Comparison of ENCODE assay signal across 11 cellular contexts in genomic region chr13:21033866-21034601, GRCh38. TPM values are rescaled to one million over a fixed set of nuclear protein-coding genes. Genes with fewer than 3 reads are reported as not detected.
A peak's percentile ranks its signal among the peaks of the same experiment; 100 is the strongest.
DNase-seq lines count a peak whose midpoint lies in the region; ATAC-seq, FAIRE-seq and TF ChIP-seq lines count a peak whose summit lies in the region.
"Had no signal": no experiment of that assay in that cellular context is flagged by ENCODE, and none has a peak within 500 bp of the region (broad histone marks: within the 10 kb centered on the region; RNA-seq: fewer than 3 reads in every experiment).

No MANE protein-coding gene starts in this region.

- ATAC-seq in GM21423 (IDR thresholded peaks at IDR 0.05; ENCODE audit: unreplicated experiment) (no peak), T-cell (replicated peaks in 1 of 4) (no peak)

- H3K36me3 ChIP-seq in ascending aorta: no peaks in the 10 kb centered on the region
- no peaks in the 10 kb centered on the region for H3K36me3 ChIP-seq in skeletal muscle tissue (ENCODE audit: control insufficient read depth in 3 of 3, insufficient read depth in 3 of 3, low read length in 3 of 3)

- no peak for TF ChIP-seq CTCF in ascending aorta (IDR thresholded peaks at IDR 0.05)

- intact Hi-C loops in ascending aorta (cut with DNase I): loop anchor here (1.0 kb wide), 1 partner anchor 27 kb away; the partner anchor contains the start of gene LATS2

- peaks cover 43 to 63% of the 10 kb centered on the region in 2 donors for H3K4me1 Mint-ChIP-seq in immature natural killer cell
- peaks cover 4 to 8% (median 6%) of the 10 kb centered on the region in 3 donors for H3K4me1 Mint-ChIP-seq in T-cell
- H3K4me1 Mint-ChIP-seq: neural progenitor cell had no signal

- DNase-seq in GM12891 (ENCODE audit: insufficient read length, low spot score) (no peak), ascending aorta (ENCODE audit: low spot score in 2 of 2) (peak in 1 of 2 donors; percentile 70), immature natural killer cell (peak in 2 of 3 donors; percentile 15 to 16), T-cell (no peak), T1000 (lab: John Stamatoyannopoulos, UW) (no peak)
- DNase-seq in stimulated activated CD4-positive, alpha-beta T cell treated with anti-CD3 and anti-CD28 coated beads, Interleukin-1b, Interleukin-23, amount 100 ng/mL, for 48 hours: no peak
- DNase-seq: stimulated activated naive B cell treated with anti-CD40 and anti-IgM and Interleukin-4, amounts not matched to agents 10 μg/mL and 1 μg/mL and 100 μg/mL, for 72 hours had no signal

- H3K4me3 ChIP-seq in ascending aorta (no peak overlapping the region), skeletal muscle tissue (ENCODE audit: low read length in 3 of 3) (peak overlapping the region in 2 of 3 donors; percentile 2 to 41)
- H3K4me3 ChIP-seq: neural progenitor cell had no signal

- peak overlapping the region in 2 of 3 donors; percentile 1 to 36 for H3K9ac ChIP-seq in skeletal muscle tissue (ENCODE audit: low read depth in 1 of 3, low read length in 3 of 3)
- H3K9ac ChIP-seq: neural progenitor cell had no signal

- POLR2A ChIA-PET in T-cell (lab: Charles Lee): no interaction called here

- H3K27me3 Mint-ChIP-seq in immature natural killer cell (ENCODE audit: low read depth in 3 of 3): no peaks in the 10 kb centered on the region
- no peaks in the 10 kb centered on the region for H3K27me3 Mint-ChIP-seq in T-cell
- H3K27me3 Mint-ChIP-seq: stimulated activated naive B cell treated with anti-CD40 and anti-IgM and Interleukin-4, amounts not matched to agents 10 μg/mL and 1 μg/mL and 100 μg/mL, for 72 hours had no signal

- H3K27me3 ChIP-seq in ascending aorta: no peaks in the 10 kb centered on the region
- H3K27me3 ChIP-seq in skeletal muscle tissue (ENCODE audit: control insufficient read depth in 3 of 3, insufficient read depth in 3 of 3, low read length in 3 of 3): no peaks in the 10 kb centered on the region
- H3K27me3 ChIP-seq: neural progenitor cell had no signal

- no peak for TF ChIP-seq POLR2A in GM12891 (IDR thresholded peaks at IDR 0.05; ENCODE audit: low read depth, low read length)

- H3K4me1 ChIP-seq in ascending aorta: peaks cover 6 to 47% of the 10 kb centered on the region in 2 donors
- H3K4me1 ChIP-seq in skeletal muscle tissue (ENCODE audit: control insufficient read depth in 3 of 3, insufficient read depth in 3 of 3, low read length in 3 of 3): peaks cover 38 to 43% (median 41%) of the 10 kb centered on the region in 3 donors

- H3K36me3 Mint-ChIP-seq in immature natural killer cell (peaks cover 0 to under 1% (median under 1%) of the 10 kb centered on the region in 3 donors), T-cell (no peaks in the 10 kb centered on the region)
- H3K36me3 Mint-ChIP-seq: stimulated activated naive B cell treated with anti-CD40 and anti-IgM and Interleukin-4, amounts not matched to agents 10 μg/mL and 1 μg/mL and 100 μg/mL, for 72 hours had no signal

- H3K9me3 Mint-ChIP-seq in immature natural killer cell (no peaks in the 10 kb centered on the region), T-cell (peaks cover 0 to under 1% (median 0%) of the 10 kb centered on the region in 3 donors)
- H3K9me3 Mint-ChIP-seq: stimulated activated naive B cell treated with anti-CD40 and anti-IgM and Interleukin-4, amounts not matched to agents 10 μg/mL and 1 μg/mL and 100 μg/mL, for 72 hours had no signal

- CTCF ChIA-PET in T-cell (lab: Charles Lee): no interaction called here

- H3K27ac ChIP-seq in ascending aorta: peak overlapping the region; percentile 70 to 80
- H3K27ac ChIP-seq in skeletal muscle tissue (ENCODE audit: low read depth, low read length): peak overlapping the region; percentile 56
- H3K27ac ChIP-seq: HL-60, neural progenitor cell had no signal

- H3K9me3 ChIP-seq in ascending aorta (no peaks in the 10 kb centered on the region), skeletal muscle tissue (ENCODE audit: control insufficient read depth in 3 of 3, low read length in 3 of 3) (no peaks in the 10 kb centered on the region)

- peak overlapping the region in 4 of 5 donors; percentile 25 to 69 (median 40) for H3K4me3 Mint-ChIP-seq in immature natural killer cell
- H3K4me3 Mint-ChIP-seq in T-cell: no peak overlapping the region
- H3K4me3 Mint-ChIP-seq: neural progenitor cell; stimulated activated naive B cell treated with anti-CD40 and anti-IgM and Interleukin-4, amounts not matched to agents 10 μg/mL and 1 μg/mL and 100 μg/mL, for 72 hours had no signal

- H3K27ac Mint-ChIP-seq in immature natural killer cell (peak overlapping the region; percentile 39 to 88 (median 78)), T-cell (no peak overlapping the region)
- H3K27ac Mint-ChIP-seq: neural progenitor cell had no signal

- FAIRE-seq in GM12891 (lab: Jason Lieb, UNC): peak; percentile 45

TF ChIP-seq in GM12891, 5 proteins besides CTCF, POLR2A, EP300 and RAD21:
- no peak for TF ChIP-seq TAF1 (IDR thresholded peaks at IDR 0.05; ENCODE audit: low read depth, low read length)
- TF ChIP-seq PAX5 (IDR thresholded peaks at IDR 0.05; ENCODE audit: insufficient read depth, low read length, severe bottlenecking): no peak
- no peak for TF ChIP-seq POLR2AphosphoS5 (IDR thresholded peaks at IDR 0.05; ENCODE audit: low read depth, low read length)
- TF ChIP-seq POU2F2 (IDR thresholded peaks at IDR 0.05; ENCODE audit: low read depth, low read length): no peak
- TF ChIP-seq SPI1 (IDR thresholded peaks at IDR 0.05; ENCODE audit: low read depth, low read length): no peak

RNA-seq across cellular contexts. Expression of gene LATS2, which starts 27.4 kb away (rescaled TPM):
- 2.2 TPM for polyA plus RNA-seq in GM12891 (2012; ENCODE audit: low read depth, missing spikeins)
- total RNA-seq in ascending aorta (49.0 TPM), skeletal muscle tissue (8.9 TPM), T-cell (1 to 10 TPM in 4 of 5 donors, under 1 TPM in 1; 0.88 to 4.2 (median 2.7) TPM)
- 1 to 10 TPM in 2 of 3 donors, under 1 TPM in 1; 0.59 to 1.8 (median 1.3) TPM for polyA plus RNA-seq in immature natural killer cell

Comparison
In these comparisons a context has a peak if more than half of its experiments do, and no peak if none do; other contexts are left out.
1. DNase-seq: peak in immature natural killer cell (2 of 3); none in GM12891 (single experiment), stimulated activated CD4-positive, alpha-beta T cell treated with anti-CD3 and anti-CD28 coated beads, Interleukin-1b, Interleukin-23, amount 100 ng/mL, for 48 hours (single experiment), T-cell (0 of 34) and T1000 (single experiment).
2. H3K4me3 ChIP-seq: peak in skeletal muscle tissue (2 of 3); none in ascending aorta (0 of 2).
3. H3K27ac Mint-ChIP-seq: peak in immature natural killer cell (6 of 6); none in T-cell (0 of 2).
4. H3K4me3 Mint-ChIP-seq: peak in immature natural killer cell (4 of 5); none in T-cell (0 of 3).